ENCODE assay signal across 8 cellular contexts in genomic region chr5:100731768-100732167, GRCh38.
DNase-seq lines count a peak whose midpoint lies in the region; ATAC-seq and TF ChIP-seq lines count a peak whose summit lies in the region.

No MANE protein-coding gene starts in this region.

- no peak for TF ChIP-seq CTCF in parathyroid adenoma (IDR thresholded peaks at IDR 0.05)

- no peaks in the 10 kb centered on the region for H3K9me3 ChIP-seq in parathyroid adenoma (ENCODE audit: control insufficient read depth, low read length)

- no peaks in the 10 kb centered on the region for H3K27me3 ChIP-seq in parathyroid adenoma (ENCODE audit: control insufficient read depth, insufficient read depth, low read length)

- no peaks in the 10 kb centered on the region for H3K79me2 ChIP-seq in parathyroid adenoma

- H3K4me1 ChIP-seq in parathyroid adenoma, result no peaks in the 10 kb centered on the region

- H3K9ac ChIP-seq in parathyroid adenoma, result no peak overlapping the region

- ATAC-seq in GM18511 (IDR thresholded peaks at IDR 0.05; ENCODE audit: unreplicated experiment), result peak; percentile 99
- peak; percentile 98 for ATAC-seq in HG02884 (IDR thresholded peaks at IDR 0.05; ENCODE audit: unreplicated experiment)
- ATAC-seq in left colon, result no peak

- peak overlapping the region; percentile 31 for H3K4me2 ChIP-seq in parathyroid adenoma (ENCODE audit: low read length)

- intact Hi-C loops in left colon (cut with DNase I, micrococcal nuclease), result no loop called here

- no peak overlapping the region for H3K4me3 ChIP-seq in parathyroid adenoma (ENCODE audit: low read depth, low read length)

- H3K27ac ChIP-seq in parathyroid adenoma, result no peak overlapping the region

- H2AFZ ChIP-seq in parathyroid adenoma, result no peak overlapping the region

- peak; percentile 20 for DNase-seq in A172 (ENCODE audit: low spot score)
- peak; percentile 54 for DNase-seq in SHP77 treated with DMSO at 0.1 percent for 48 hours (lab: John Stamatoyannopoulos, UW)
- no peak for DNase-seq in left colon
- no peak for DNase-seq in nucleus accumbens (lab: John Stamatoyannopoulos, UW)
- no peak for DNase-seq in NCI-H1105 (lab: John Stamatoyannopoulos, UW)

- no peaks in the 10 kb centered on the region for H3K36me3 ChIP-seq in parathyroid adenoma (ENCODE audit: control insufficient read depth, insufficient read depth, low read length)

Comparison
In these comparisons a context has a peak if more than half of its experiments do, and no peak if none do; other contexts are left out.
1. DNase-seq: peak in A172 (single experiment) and SHP77 treated with DMSO at 0.1 percent for 48 hours (single experiment); none in left colon (0 of 2), nucleus accumbens (0 of 56) and NCI-H1105 (single experiment).